Comparison of ENCODE assay signal across 20 cellular contexts in genomic region chr2:74856599-74856998, GRCh38.
"Had no signal": no experiment of that assay in that cellular context is flagged by ENCODE, and none has a peak within 500 bp of the region (broad histone marks: within the 10 kb centered on the region; RNA-seq: fewer than 3 reads in every experiment).

No MANE protein-coding gene starts in this region.

- H3K27me3 ChIP-seq: breast epithelium, esophagus squamous epithelium, right atrium auricular region, uterus had no signal

- H3K9me3 ChIP-seq: breast epithelium, esophagus squamous epithelium, prostate gland, right atrium auricular region, uterus had no signal

- H3K4me3 ChIP-seq: breast epithelium, esophagus squamous epithelium, prostate gland, right atrium auricular region, skin epidermis, uterus had no signal

- H3K36me3 ChIP-seq: breast epithelium, prostate gland, right atrium auricular region, uterus had no signal

- H3K4me1 ChIP-seq: prostate gland, uterus had no signal

- FAIRE-seq: astrocyte, kidney had no signal

- H3K9me3 Mint-ChIP-seq: activated naive CD4-positive, alpha-beta T cell treated with anti-CD3 and anti-CD28 coated beads, Interleukin-2, amount 50 U/mL, for 24 hours; activated T-cell treated with anti-CD3 and anti-CD28 coated beads, Interleukin-2, amount 50 U/mL, for 72 hours; dendritic cell treated with granulocyte-macrophage colony-stimulating factor and Interleukin-4, amounts not matched to agents 40 ng/mL and 50 ng/mL, for 4 days; neural crest cell; stimulated activated effector memory CD8-positive, alpha-beta T cell treated with anti-CD3 and anti-CD28 coated beads, Interleukin-12 subunit alpha, Interleukin-12 subunit beta, amount 100 ng/mL, for 72 hours had no signal

- H3K4me3 Mint-ChIP-seq: activated naive CD4-positive, alpha-beta T cell treated with anti-CD3 and anti-CD28 coated beads, Interleukin-2, amount 50 U/mL, for 24 hours; activated T-cell treated with anti-CD3 and anti-CD28 coated beads, Interleukin-2, amount 50 U/mL, for 72 hours; dendritic cell treated with granulocyte-macrophage colony-stimulating factor and Interleukin-4, amounts not matched to agents 40 ng/mL and 50 ng/mL, for 4 days; neural crest cell; stimulated activated effector memory CD8-positive, alpha-beta T cell treated with anti-CD3 and anti-CD28 coated beads, Interleukin-12 subunit alpha, Interleukin-12 subunit beta, amount 100 ng/mL, for 72 hours; T-helper 17 cell had no signal

- DNase-seq: activated CD4-positive, alpha-beta T cell treated with anti-CD3 and anti-CD28 coated beads, Interleukin-2, amount 50 U/mL, for 4 hours; activated effector memory CD4-positive, alpha-beta T cell treated with anti-CD3 and anti-CD28 coated beads, Interleukin-2, amount 50 U/mL, for 16 hours; activated T-cell treated with anti-CD3 and anti-CD28 coated beads, Interleukin-2, amount 50 U/mL, for 72 hours; effector CD8-positive, alpha-beta T cell; esophagus squamous epithelium; hippocampal formation; kidney; T-helper 17 cell; uterus; WERI-Rb-1 had no signal

- H3K27me3 Mint-ChIP-seq: activated naive CD4-positive, alpha-beta T cell treated with anti-CD3 and anti-CD28 coated beads, Interleukin-2, amount 50 U/mL, for 24 hours; dendritic cell treated with granulocyte-macrophage colony-stimulating factor and Interleukin-4, amounts not matched to agents 40 ng/mL and 50 ng/mL, for 4 days; T-helper 17 cell had no signal

- H3K27ac Mint-ChIP-seq: activated naive CD4-positive, alpha-beta T cell treated with anti-CD3 and anti-CD28 coated beads, Interleukin-2, amount 50 U/mL, for 24 hours; activated T-cell treated with anti-CD3 and anti-CD28 coated beads, Interleukin-2, amount 50 U/mL, for 72 hours; dendritic cell treated with granulocyte-macrophage colony-stimulating factor and Interleukin-4, amounts not matched to agents 40 ng/mL and 50 ng/mL, for 4 days had no signal

- H3K27ac ChIP-seq: esophagus squamous epithelium, prostate gland, right atrium auricular region, skin epidermis, uterus, WERI-Rb-1 had no signal

- ATAC-seq: activated T-cell treated with anti-CD3 and anti-CD28 coated beads, Interleukin-2, amount 50 U/mL, for 72 hours; left lobe of liver; stimulated activated effector memory CD8-positive, alpha-beta T cell treated with anti-CD3 and anti-CD28 coated beads, Interleukin-12 subunit alpha, Interleukin-12 subunit beta, amount 100 ng/mL, for 72 hours; T-helper 17 cell had no signal
